Comparison of ENCODE assay signal across 9 cellular contexts in genomic region chr13:28805193-28805819, GRCh38. TPM values are rescaled to one million over a fixed set of nuclear protein-coding genes. Genes with fewer than 3 reads are reported as not detected.
DNase-seq lines count a peak whose midpoint lies in the region; ATAC-seq and TF ChIP-seq lines count a peak whose summit lies in the region.
"Had no signal": no experiment of that assay in that cellular context is flagged by ENCODE, and none has a peak within 500 bp of the region (broad histone marks: within the 10 kb centered on the region; RNA-seq: fewer than 3 reads in every experiment).

No MANE protein-coding gene starts in this region.

- H3K9me1 ChIP-seq in IMR-90 (ENCODE audit: insufficient read depth, low read length): no peaks in the 10 kb centered on the region

- WGBS in IMR-90 (ENCODE audit: extremely low coverage in 2 of 2, insufficient read length in 1 of 2), 2 experiments: 34% methylated on average over 6 of the region's 11 CpGs; no CpG with 5 or more reads in 1 of the 2 experiments
- WGBS in liver: 40% methylated on average over 11 of the region's 11 CpGs

- H3K27me3 Mint-ChIP-seq in activated T-cell treated with anti-CD3 and anti-CD28 coated beads, Interleukin-2, amount 50 U/mL, for 72 hours (ENCODE audit: low read depth): peaks cover 28% of the 10 kb centered on the region

- H3K14ac ChIP-seq in IMR-90 (replicated peaks; ENCODE audit: low read depth, low read length): no peak overlapping the region

- no peak overlapping the region for H3K18ac ChIP-seq in IMR-90 (ENCODE audit: low read depth, low read length)

- no peak overlapping the region for H2AK5ac ChIP-seq in IMR-90 (ENCODE audit: low read depth, low read length)

- peaks cover 8 to 12% of the 10 kb centered on the region in 2 donors for H3K9me3 Mint-ChIP-seq in activated T-cell treated with anti-CD3 and anti-CD28 coated beads, Interleukin-2, amount 50 U/mL, for 72 hours

- ATAC-seq in IMR-90 (ENCODE audit: low read depth) (no peak), HG02798 (IDR thresholded peaks at IDR 0.05; ENCODE audit: poor library complexity, unreplicated experiment) (no peak), HG03354 (IDR thresholded peaks at IDR 0.05; ENCODE audit: poor library complexity, severe bottlenecking, unreplicated experiment) (no peak), GM21515 (IDR thresholded peaks at IDR 0.05; ENCODE audit: unreplicated experiment) (no peak)
- ATAC-seq in activated T-cell treated with anti-CD3 and anti-CD28 coated beads, Interleukin-2, amount 50 U/mL, for 72 hours (replicated peaks in 1 of 2): no peak

- no peak overlapping the region for H2BK5ac ChIP-seq in IMR-90 (ENCODE audit: low read depth, low read length, poor library complexity, severe bottlenecking)

- TF ChIP-seq RAD21 in IMR-90 (IDR thresholded peaks at IDR 0.05; ENCODE audit: low read length) (no peak), liver (IDR thresholded peaks at IDR 0.05) (peak; percentile 78)

- BruUV-seq in IMR-90 (replicated peaks; lab: Mats Ljungman, UMichigan): no TSS peak

- TF ChIP-seq CTCF in IMR-90 (conservative IDR thresholded peaks at IDR 0.05; ENCODE audit: low read depth, low read length) (peak; percentile 15; the same call in 1 of the 2 replicates), liver (IDR thresholded peaks at IDR 0.05; ENCODE audit: low read depth, low read length, missing input control) (peak; percentile 61)

- no peak overlapping the region for H3K27ac Mint-ChIP-seq in activated T-cell treated with anti-CD3 and anti-CD28 coated beads, Interleukin-2, amount 50 U/mL, for 72 hours
- H3K27ac Mint-ChIP-seq: T-helper 2 cell treated with Interferon-gamma antibody and Interleukin-4, amounts not matched to agents 5 μg/mL and 100 μg/mL, for 36 hours had no signal

- no peaks in the 10 kb centered on the region for H3K4me1 ChIP-seq in IMR-90 (ENCODE audit: control insufficient read depth, insufficient read depth, low read length)
- H3K4me1 ChIP-seq in liver (ENCODE audit: control insufficient read depth in 4 of 4, insufficient read depth in 4 of 4, low read length in 3 of 4): no peaks in the 10 kb centered on the region

- H3K4me3 ChIP-seq in IMR-90 (ENCODE audit: insufficient read depth, low read depth, low read length) (no peak overlapping the region), liver (ENCODE audit: low read depth in 1 of 3, low read length in 3 of 3) (no peak overlapping the region)

- H3K56ac ChIP-seq in IMR-90 (ENCODE audit: extremely low read depth, insufficient read depth, low read length): no peak overlapping the region

- TF ChIP-seq POLR2A in IMR-90 (IDR thresholded peaks at IDR 0.05; ENCODE audit: low read depth, low read length): no peak

- no peak overlapping the region for H2AFZ ChIP-seq in IMR-90 (replicated peaks; ENCODE audit: low read length, poor library complexity)

- in situ Hi-C loops in IMR-90 (cut with MboI; ENCODE audit: low sequenced_read_pairs): loop anchor here (25.0 kb wide), 1 partner anchor 557 kb away; no protein-coding TSS in a partner anchor

- DNase-seq in CMK (ENCODE audit: low read depth) (peak; percentile 4), IMR-90 (no peak)
- DNase-seq in activated T-cell treated with anti-CD3 and anti-CD28 coated beads, Interleukin-2, amount 50 U/mL, for 72 hours: peak; percentile 56 to 60
- DNase-seq in activated CD4-positive, CD25-positive, alpha-beta regulatory T cell (lab: John Stamatoyannopoulos, UW): no peak

- intact Hi-C loops in IMR-90 (cut with micrococcal nuclease): no loop called here

- no peak overlapping the region for H2AK9ac ChIP-seq in IMR-90 (replicated peaks; ENCODE audit: low read depth, low read length, poor library complexity)

- CTCF ChIA-PET in IMR-90 (lab: Yijun Ruan, JAX): interaction anchor here (0.7 kb wide), 1 partner anchor 1842 kb away, joined by 3 read pairs; no protein-coding TSS in a partner anchor

- POLR2A ChIA-PET in IMR-90 (lab: Charles Lee; ENCODE audit: unreplicated experiment): no interaction called here

- 0 out of 2 replicates have a peak, but pooled peaks cover 4% of the 10 kb centered on the region for H3K9me3 ChIP-seq in IMR-90 (ENCODE audit: control insufficient read depth, insufficient read depth, low read length)
- H3K9me3 ChIP-seq in liver (ENCODE audit: control insufficient read depth in 4 of 4, low read length in 3 of 4): peaks cover 0 to 4% (median 0%) of the 10 kb centered on the region in 4 donors

- H3K27me3 ChIP-seq in IMR-90 (ENCODE audit: control insufficient read depth, insufficient read depth, low read length) (peaks cover 9% of the 10 kb centered on the region), liver (ENCODE audit: control insufficient read depth in 4 of 4, insufficient read depth in 4 of 4, low read length in 3 of 4) (no peaks in the 10 kb centered on the region)

- no peak overlapping the region for H2BK20ac ChIP-seq in IMR-90 (ENCODE audit: low read depth, low read length)

- no peaks in the 10 kb centered on the region for H3K36me3 Mint-ChIP-seq in activated T-cell treated with anti-CD3 and anti-CD28 coated beads, Interleukin-2, amount 50 U/mL, for 72 hours (ENCODE audit: insufficient read depth in 2 of 2)

- no peak overlapping the region for H3K4me2 ChIP-seq in IMR-90 (ENCODE audit: low read depth, low read length)

- H3K23ac ChIP-seq in IMR-90 (ENCODE audit: low read depth, low read length): no peak overlapping the region

- no peaks in the 10 kb centered on the region for H3K4me1 Mint-ChIP-seq in activated T-cell treated with anti-CD3 and anti-CD28 coated beads, Interleukin-2, amount 50 U/mL, for 72 hours (ENCODE audit: low read depth)

- H3K4me3 Mint-ChIP-seq in activated T-cell treated with anti-CD3 and anti-CD28 coated beads, Interleukin-2, amount 50 U/mL, for 72 hours: no peak overlapping the region
- H3K4me3 Mint-ChIP-seq: T-helper 2 cell treated with Interferon-gamma antibody and Interleukin-4, amounts not matched to agents 5 μg/mL and 100 μg/mL, for 36 hours had no signal

- H3K36me3 ChIP-seq in IMR-90 (ENCODE audit: control insufficient read depth, insufficient read depth, low read length) (no peaks in the 10 kb centered on the region), liver (ENCODE audit: control insufficient read depth in 4 of 4, insufficient read depth in 3 of 4, low read depth in 1 of 4, low read length in 3 of 4) (no peaks in the 10 kb centered on the region)

- H3K9ac ChIP-seq in IMR-90 (ENCODE audit: low read depth, low read length) (no peak overlapping the region), liver (ENCODE audit: low read depth in 1 of 2, low read length in 2 of 2) (no peak overlapping the region)

- dilution Hi-C loops in IMR-90 (cut with HindIII; ENCODE audit: low sequenced_read_pairs, unreplicated experiment): no loop called here

- no peak overlapping the region for H4K8ac ChIP-seq in IMR-90 (ENCODE audit: low read depth in 2 of 2, low read length in 2 of 2)

- H4K91ac ChIP-seq in IMR-90 (ENCODE audit: insufficient read depth, low read depth, low read length): no peak overlapping the region

- H2BK15ac ChIP-seq in IMR-90 (ENCODE audit: low read depth, low read length): no peak overlapping the region

- H2BK120ac ChIP-seq in IMR-90 (ENCODE audit: low read depth, low read length): no peak overlapping the region

- no peak overlapping the region for H4K5ac ChIP-seq in IMR-90 (ENCODE audit: low read depth, low read length)

- no peaks in the 10 kb centered on the region for H3K79me1 ChIP-seq in IMR-90 (ENCODE audit: low read depth in 1 of 2, low read length in 2 of 2)

- no peak overlapping the region for H3K4ac ChIP-seq in IMR-90 (ENCODE audit: low read depth, low read length)

- H4K20me1 ChIP-seq in IMR-90 (ENCODE audit: insufficient read depth, low read length): no peaks in the 10 kb centered on the region

- H3K27ac ChIP-seq in IMR-90 (ENCODE audit: insufficient read depth, low read length) (no peak overlapping the region), liver (ENCODE audit: low read depth in 1 of 2, low read length in 2 of 2) (no peak overlapping the region)

TF ChIP-seq in IMR-90, 13 proteins besides CTCF, POLR2A, EP300 and RAD21 (continues in another document):
- TF ChIP-seq FOS (IDR thresholded peaks at IDR 0.05; ENCODE audit: low read depth, low read length): no peak
- no peak for TF ChIP-seq USF2 (IDR thresholded peaks at IDR 0.05; ENCODE audit: low read depth, low read length)
- no peak for TF ChIP-seq RFX5 (IDR thresholded peaks at IDR 0.05; ENCODE audit: low read depth, low read length)
- no peak for TF ChIP-seq BHLHE40 (IDR thresholded peaks at IDR 0.05; ENCODE audit: low read depth, low read length)
- TF ChIP-seq SMC3 (IDR thresholded peaks at IDR 0.05; ENCODE audit: low read depth, low read length): peak; percentile 20; the same call in 1 of the 2 replicates

TF ChIP-seq in liver, 16 proteins besides CTCF, POLR2A, EP300 and RAD21:
- TF ChIP-seq FOXA1 (IDR thresholded peaks at IDR 0.05) (no peak), SP1 (IDR thresholded peaks at IDR 0.05) (no peak)
- TF ChIP-seq, protein P1, sequence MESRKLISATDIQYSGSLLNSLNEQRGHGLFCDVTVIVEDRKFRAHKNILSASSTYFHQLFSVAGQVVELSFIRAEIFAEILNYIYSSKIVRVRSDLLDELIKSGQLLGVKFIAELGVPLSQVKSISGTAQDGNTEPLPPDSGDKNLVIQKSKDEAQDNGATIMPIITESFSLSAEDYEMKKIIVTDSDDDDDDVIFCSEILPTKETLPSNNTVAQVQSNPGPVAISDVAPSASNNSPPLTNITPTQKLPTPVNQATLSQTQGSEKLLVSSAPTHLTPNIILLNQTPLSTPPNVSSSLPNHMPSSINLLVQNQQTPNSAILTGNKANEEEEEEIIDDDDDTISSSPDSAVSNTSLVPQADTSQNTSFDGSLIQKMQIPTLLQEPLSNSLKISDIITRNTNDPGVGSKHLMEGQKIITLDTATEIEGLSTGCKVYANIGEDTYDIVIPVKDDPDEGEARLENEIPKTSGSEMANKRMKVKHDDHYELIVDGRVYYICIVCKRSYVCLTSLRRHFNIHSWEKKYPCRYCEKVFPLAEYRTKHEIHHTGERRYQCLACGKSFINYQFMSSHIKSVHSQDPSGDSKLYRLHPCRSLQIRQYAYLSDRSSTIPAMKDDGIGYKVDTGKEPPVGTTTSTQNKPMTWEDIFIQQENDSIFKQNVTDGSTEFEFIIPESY (IDR thresholded peaks at IDR 0.05): no peak

RNA-seq across cellular contexts. Expression of gene MTUS2, which starts 14.8 kb away (rescaled TPM):
- under 0.01 TPM in 1 of 2 replicates, not detected in the other for total RNA-seq in IMR-90 (2012; rRNA removed)
- polyA plus RNA-seq in IMR-90 (2012; rRNA removed): 0.02 TPM in 1 of 2 replicates, not detected in the other
- polyA plus RNA-seq in IMR-90 (2012; cell fraction: cytosol; rRNA removed): not detected in 2 replicates
- polyA plus RNA-seq in IMR-90 (2012; cell fraction: nucleus; rRNA removed; ENCODE audit: low replicate concordance): 0.01 TPM in 2 replicates
- under 1 TPM in 1 of 2 donors, not detected in 1; 0.02 TPM for total RNA-seq in activated T-cell treated with anti-CD3 and anti-CD28 coated beads, Interleukin-2, amount 50 U/mL, for 72 hours
- total RNA-seq in liver: under 1 TPM; under 0.01 to 0.25 TPM
- polyA plus RNA-seq in liver: under 1 TPM; 0.04 to 0.70 TPM

Comparison
In these comparisons a context has a peak if more than half of its experiments do, and no peak if none do; other contexts are left out.
1. DNase-seq: peak in CMK (single experiment) and activated T-cell treated with anti-CD3 and anti-CD28 coated beads, Interleukin-2, amount 50 U/mL, for 72 hours (2 of 2); none in IMR-90 (single experiment) and activated CD4-positive, CD25-positive, alpha-beta regulatory T cell (0 of 4).